Comparison of ENCODE assay signal across 10 cellular contexts in the genomic region with DNA sequence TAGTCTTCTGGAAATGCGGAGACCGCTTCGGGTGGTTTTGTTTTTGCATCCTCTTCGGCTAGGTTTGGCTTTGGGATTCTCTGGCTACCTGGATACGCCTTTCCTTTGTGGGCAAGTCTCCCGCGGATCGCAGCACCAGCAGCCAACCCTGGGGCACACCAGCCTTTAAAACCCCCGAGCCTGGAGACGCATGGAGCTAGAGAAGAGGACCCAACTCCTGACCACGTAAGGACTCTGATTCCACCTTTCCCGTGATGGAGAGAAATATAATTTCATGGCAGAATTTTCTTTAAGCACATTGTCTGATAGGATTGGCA.
DNase-seq lines count a peak whose midpoint lies in the region; ATAC-seq, FAIRE-seq and TF ChIP-seq lines count a peak whose summit lies in the region.
"Had no signal": no experiment of that assay in that cellular context is flagged by ENCODE, and none has a peak within 500 bp of the region (broad histone marks: within the 10 kb centered on the region; RNA-seq: fewer than 3 reads in every experiment).

No MANE protein-coding gene starts in this region.

- H3K4me1 ChIP-seq in RWPE2 (ENCODE audit: insufficient read depth, poor library complexity, severe bottlenecking) (peaks cover 11% of the 10 kb centered on the region), pancreas (no peaks in the 10 kb centered on the region)

- FAIRE-seq in pancreas (lab: Jason Lieb, UNC), result no peak

- H3K4me3 ChIP-seq in RWPE2 (ENCODE audit: severe bottlenecking) (peak overlapping the region; percentile 26), iPS-18c (ENCODE audit: insufficient read depth, low read depth, low read length) (peak overlapping the region; percentile 48), skeletal muscle cell (ENCODE audit: low read depth, low read length) (peak overlapping the region; percentile 42), pancreas (peak overlapping the region in 2 of 4 donors; percentile 1 to 39)

- no peak overlapping the region for H3K27ac Mint-ChIP-seq in activated naive CD4-positive, alpha-beta T cell treated with anti-CD3 and anti-CD28 coated beads, Interleukin-2, amount 50 U/mL, for 72 hours
- H3K27ac Mint-ChIP-seq: activated naive CD8-positive, alpha-beta T cell treated with anti-CD3 and anti-CD28 coated beads, Interleukin-2, amount 10 ng/mL, durations not matched to agents 7 days and 5 days had no signal

- intact Hi-C loops in pancreas (cut with DNase I), result no loop called here

- peaks cover 0 to 18% of the 10 kb centered on the region in 2 donors for H3K36me3 Mint-ChIP-seq in activated naive CD4-positive, alpha-beta T cell treated with anti-CD3 and anti-CD28 coated beads, Interleukin-2, amount 50 U/mL, for 72 hours

- H3K9me3 Mint-ChIP-seq in activated naive CD4-positive, alpha-beta T cell treated with anti-CD3 and anti-CD28 coated beads, Interleukin-2, amount 50 U/mL, for 72 hours, result peaks cover 9 to 15% of the 10 kb centered on the region in 2 donors

- DNase-seq in DMS79 treated with DMSO at 0.1 percent for 48 hours (lab: John Stamatoyannopoulos, UW) (peak; percentile 22), DMS79 (lab: John Stamatoyannopoulos, UW) (no peak), RWPE2 (ENCODE audit: low spot score) (no peak), skeletal muscle cell (ENCODE audit: low read depth) (no peak), pancreas (no peak)
- DNase-seq in activated naive CD4-positive, alpha-beta T cell treated with anti-CD3 and anti-CD28 coated beads, Interleukin-2, amount 50 U/mL, for 72 hours (ENCODE audit: low spot score in 2 of 2), result no peak
- DNase-seq: stimulated activated naive CD4-positive, alpha-beta T cell treated with Interleukin-2 at 50 U/mL for 16 hours had no signal

- H3K9me3 ChIP-seq in RWPE2 (ENCODE audit: severe bottlenecking), result peaks cover 2% of the 10 kb centered on the region
- H3K9me3 ChIP-seq in iPS-18c (ENCODE audit: control insufficient read depth, insufficient read depth, low read length), result no peaks in the 10 kb centered on the region
- H3K9me3 ChIP-seq in pancreas, result no peaks in the 10 kb centered on the region

- ATAC-seq in RWPE2 (ENCODE audit: low read depth), result no peak
- ATAC-seq in activated naive CD4-positive, alpha-beta T cell treated with anti-CD3 and anti-CD28 coated beads, Interleukin-2, amount 50 U/mL, for 72 hours, result no peak
- no peak for ATAC-seq in pancreas
- ATAC-seq in HG02759 (IDR thresholded peaks at IDR 0.05; ENCODE audit: unreplicated experiment), result no peak

- H3K36me3 ChIP-seq in RWPE2 (ENCODE audit: low read depth) (no peaks in the 10 kb centered on the region), pancreas (no peaks in the 10 kb centered on the region)

- 35 to 41% methylated on average over 12 of the region's 12 CpGs for WGBS in pancreas, 2 donors

- TF ChIP-seq CTCF in RWPE2 (IDR thresholded peaks at IDR 0.05; ENCODE audit: poor library complexity, severe bottlenecking) (no peak), pancreas (IDR thresholded peaks at IDR 0.05) (no peak)

- peaks cover 31% of the 10 kb centered on the region for H3K27me3 ChIP-seq in RWPE2 (ENCODE audit: insufficient read depth, poor library complexity, severe bottlenecking)
- no peaks in the 10 kb centered on the region for H3K27me3 ChIP-seq in pancreas

- H3K27ac ChIP-seq in RWPE2 (ENCODE audit: poor library complexity, severe bottlenecking), result no peak overlapping the region
- H3K27ac ChIP-seq in pancreas, result no peak overlapping the region
